Comparison of ENCODE assay signal across 33 cellular contexts in the genomic region with DNA sequence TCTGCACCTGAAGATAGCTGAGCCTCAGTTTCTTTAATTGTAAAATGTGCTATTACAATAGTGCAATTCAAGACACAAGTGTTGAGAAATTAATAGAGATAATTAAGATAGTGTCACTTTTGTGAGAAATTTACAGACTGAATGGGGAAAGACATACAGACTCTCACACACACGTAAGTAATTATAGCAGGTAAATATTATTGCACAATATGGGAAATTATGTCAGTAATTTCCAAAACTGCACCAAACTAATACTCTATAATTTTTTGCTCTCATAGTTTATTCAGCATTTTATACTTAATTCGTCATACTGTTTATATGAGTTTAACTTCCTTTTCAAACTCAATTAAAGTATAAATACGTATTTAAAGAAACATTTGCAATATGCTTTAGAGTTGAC.
"Had no signal": no experiment of that assay in that cellular context is flagged by ENCODE, and none has a peak within 500 bp of the region (broad histone marks: within the 10 kb centered on the region; RNA-seq: fewer than 3 reads in every experiment).

No MANE protein-coding gene starts in this region.

- H3K4me1 ChIP-seq: adrenal gland, ascending aorta, body of pancreas, breast epithelium had no signal

- H3K27ac ChIP-seq: adrenal gland, ascending aorta, body of pancreas, brain microvascular endothelial cell, breast epithelium, cardiac muscle cell had no signal

- H3K9me3 ChIP-seq: adrenal gland, ascending aorta, body of pancreas, breast epithelium had no signal

- DNase-seq: activated effector memory CD4-positive, alpha-beta T cell treated with anti-CD3 and anti-CD28 coated beads, Interleukin-2, amount 50 U/mL, for 16 hours; activated effector memory CD4-positive, alpha-beta T cell treated with Interleukin-2 at 50 U/mL for 16 hours; activated gamma-delta T cell; activated gamma-delta T cell treated with Interleukin-2 at 50 U/mL for 16 hours; activated naive CD4-positive, alpha-beta T cell; activated naive CD4-positive, alpha-beta T cell treated with anti-CD3 and anti-CD28 coated beads for 36 hours; activated naive CD4-positive, alpha-beta T cell treated with anti-CD3 and anti-CD28 coated beads, Interleukin-2, amount 10 ng/mL, durations not matched to agents 7 days and 5 days; activated naive CD4-positive, alpha-beta T cell treated with anti-CD3 and anti-CD28 coated beads, Interleukin-2, amount 50 U/mL, for 16 hours; activated naive CD4-positive, alpha-beta T cell treated with Interleukin-2 at 50 U/mL for 16 hours; activated naive CD8-positive, alpha-beta T cell treated with anti-CD3 and anti-CD28 coated beads for 36 hours; activated naive CD8-positive, alpha-beta T cell treated with anti-CD3 and anti-CD28 coated beads, Interleukin-2, amount 10 ng/mL, durations not matched to agents 7 days and 5 days; activated naive CD8-positive, alpha-beta T cell treated with anti-CD3 and anti-CD28 coated beads, Interleukin-2, amount 50 U/mL, for 24 hours; activated T-cell treated with anti-CD3 and anti-CD28 coated beads, Interleukin-2, amount 50 U/mL, for 24 hours; activated T-cell treated with anti-CD3 and anti-CD28 coated beads, Interleukin-2, amount 50 U/mL, for 4 hours; activated T-cell treated with anti-CD3 and anti-CD28 coated beads, Interleukin-2, amount 50 U/mL, for 48 hours; activated T-cell treated with anti-CD3 and anti-CD28 coated beads, Interleukin-2, amount 50 U/mL, for 72 hours; adrenal gland; amniotic stem cell; amygdala; anterior cingulate cortex; aorta; body of pancreas; brain microvascular endothelial cell; caudate nucleus; central memory CD4-positive, alpha-beta T cell; cerebellar nuclear complex had no signal

- ATAC-seq: activated naive CD4-positive, alpha-beta T cell treated with anti-CD3 and anti-CD28 coated beads, Interleukin-2, amount 50 U/mL, for 72 hours; activated naive CD8-positive, alpha-beta T cell treated with anti-CD3 and anti-CD28 coated beads, Interleukin-2, amount 50 U/mL, for 24 hours; activated T-cell treated with anti-CD3 and anti-CD28 coated beads, Interleukin-2, amount 50 U/mL, for 4 hours; activated T-cell treated with anti-CD3 and anti-CD28 coated beads, Interleukin-2, amount 50 U/mL, for 72 hours; activated T-helper 17 cell treated with anti-CD3 and anti-CD28 coated beads, Interleukin-2, amount 50 U/mL, for 72 hours; body of pancreas had no signal

- H3K36me3 ChIP-seq: adrenal gland, ascending aorta, brain microvascular endothelial cell, breast epithelium, cardiac muscle cell had no signal

- FAIRE-seq: astrocyte, bronchial epithelial cell had no signal

- H3K27me3 ChIP-seq: adrenal gland, ascending aorta, body of pancreas, brain microvascular endothelial cell, breast epithelium, cardiac muscle cell had no signal

- H3K4me3 ChIP-seq: adrenal gland, ascending aorta, body of pancreas, breast epithelium, cardiac muscle cell had no signal
